ENCODE assay signal across 8 cellular contexts in genomic region chr17:14303343-14304221, GRCh38. TPM values are rescaled to one million over a fixed set of nuclear protein-coding genes. Genes with fewer than 3 reads are reported as not detected.
DNase-seq lines count a peak whose midpoint lies in the region; ATAC-seq, FAIRE-seq and TF ChIP-seq lines count a peak whose summit lies in the region.

No MANE protein-coding gene starts in this region.

- ATAC-seq in A549, result no peak
- ATAC-seq in HG02973 (IDR thresholded peaks at IDR 0.05; ENCODE audit: unreplicated experiment), result no peak

- no peaks in the 10 kb centered on the region for H3K9me3 ChIP-seq in A549
- H3K9me3 ChIP-seq in mesodermal cell (ENCODE audit: control insufficient read depth, low read length), result no peaks in the 10 kb centered on the region

- WGBS in A549 (ENCODE audit: missing lambda C conversion rate), result 78% methylated on average over 54 of the region's 56 CpGs
- 0 to 1% methylated on average over 40 of the region's 56 CpGs for WGBS in mesodermal cell (ENCODE audit: insufficient coverage in 2 of 2), 2 experiments

- DNase-seq in A549 (ENCODE audit: low read depth in 1 of 2, low spot score in 1 of 2) (no peak), M059J (ENCODE audit: low read depth) (peak; percentile 47), brain microvascular endothelial cell (no peak), iPS-NIHi7 (ENCODE audit: extremely low spot score) (no peak), NCI-H345 (lab: John Stamatoyannopoulos, UW) (no peak), middle frontal gyrus (ENCODE audit: extremely low spot score, low spot score) (no peak)

- POLR2A ChIA-PET in A549 (lab: Yijun Ruan, JAX), result no interaction called here

- in situ Hi-C loops in brain microvascular endothelial cell (cut with HindIII; ENCODE audit: low pct_ligation_motif_present, low sequenced_read_pairs), result loop anchor here (25.0 kb wide), 1 partner anchor 716 kb away; no protein-coding TSS in a partner anchor

- no peaks in the 10 kb centered on the region for H3K36me3 ChIP-seq in brain microvascular endothelial cell (replicated peaks)
- no peaks in the 10 kb centered on the region for H3K36me3 ChIP-seq in mesodermal cell (ENCODE audit: control insufficient read depth, insufficient read depth, low read length)

- no peaks in the 10 kb centered on the region for H3K27me3 ChIP-seq in brain microvascular endothelial cell (replicated peaks)

- H3K4me3 ChIP-seq in A549 (no peak overlapping the region), brain microvascular endothelial cell (ENCODE audit: low read depth, low read length) (peak overlapping the region; percentile 90), mesodermal cell (ENCODE audit: extremely low read depth, insufficient read depth, low read length, poor library complexity, severe bottlenecking) (peak overlapping the region; percentile 70)

- CTCF ChIA-PET in A549 (lab: Yijun Ruan, JAX), result interaction anchor here (0.6 to 4.2 kb wide), 20 partner anchors 9 to 1249 kb away, joined by 3 to 48 read pairs (median 4); no protein-coding TSS in a partner anchor

- H3K27ac ChIP-seq in A549 (no peak overlapping the region), brain microvascular endothelial cell (no peak overlapping the region), mesodermal cell (ENCODE audit: low read depth, low read length, severe bottlenecking) (no peak overlapping the region)

- H3K4me1 ChIP-seq in A549, result peaks cover 26% of the 10 kb centered on the region
- peaks cover 12% of the 10 kb centered on the region for H3K4me1 ChIP-seq in mesodermal cell (ENCODE audit: control insufficient read depth, insufficient read depth, low read length, poor library complexity, severe bottlenecking)

- TF ChIP-seq CTCF in A549 (IDR thresholded peaks at IDR 0.05) (no peak), brain microvascular endothelial cell (IDR thresholded peaks at IDR 0.05; ENCODE audit: low read depth, low read length, missing control alignments) (no peak)

- TF ChIP-seq POLR2A in A549 (IDR thresholded peaks at IDR 0.05; ENCODE audit: low read length), result no peak

- FAIRE-seq in A549 (lab: Jason Lieb, UNC), result no peak

- no peak for TF ChIP-seq EP300 in A549 (IDR thresholded peaks at IDR 0.05)

- H3K4me2 ChIP-seq in A549, result peak overlapping the region; percentile 90; the same call in 1 of the 3 replicates

- TF ChIP-seq RAD21 in A549 (conservative IDR thresholded peaks at IDR 0.05 in 1 of 2, IDR thresholded peaks at IDR 0.05 in 1 of 2), result no peak

TF ChIP-seq in A549, 52 proteins besides CTCF, POLR2A, EP300 and RAD21:
- no peak for TF ChIP-seq ELK1 (IDR thresholded peaks at IDR 0.05; ENCODE audit: low read depth, low read length)

RNA-seq across cellular contexts. Expression of gene HS3ST3B1, which starts 2.7 kb away (rescaled TPM):
- 0.44 and 0.67 TPM in 2 replicates for polyA plus RNA-seq in A549 (2011; rRNA removed)
- polyA plus RNA-seq in A549 (2012; cell fraction: cytosol; rRNA removed), result 0.13 and 0.22 TPM in 2 replicates
- 0.26 and 0.34 TPM in 2 replicates for polyA plus RNA-seq in A549 (2012; cell fraction: nucleus; rRNA removed)
- polyA plus RNA-seq in A549 (2017; fragmentation: RNase III; extraction: RNeasy Plus Mini Kit Qiagen cat#74134 plus additional on column Dnase treatment), result 0.11 to 0.18 TPM (median 0.15 TPM) in 3 replicates
- 0.88 and 0.95 TPM in 2 replicates for polyA minus RNA-seq in A549 (2011; rRNA and poly(A)+ RNA removed)
- 3.3 and 8.2 TPM in 2 replicates for total RNA-seq in M059J (2014; rRNA removed; shearing (Covaris generic))
- 12.2 TPM for polyA plus RNA-seq in mesodermal cell (2013, experiment 1 of 2)
- 9.6 TPM for polyA plus RNA-seq in mesodermal cell (2013, experiment 2 of 2)
